ENCODE assay signal across 1 cellular context in the genomic region with DNA sequence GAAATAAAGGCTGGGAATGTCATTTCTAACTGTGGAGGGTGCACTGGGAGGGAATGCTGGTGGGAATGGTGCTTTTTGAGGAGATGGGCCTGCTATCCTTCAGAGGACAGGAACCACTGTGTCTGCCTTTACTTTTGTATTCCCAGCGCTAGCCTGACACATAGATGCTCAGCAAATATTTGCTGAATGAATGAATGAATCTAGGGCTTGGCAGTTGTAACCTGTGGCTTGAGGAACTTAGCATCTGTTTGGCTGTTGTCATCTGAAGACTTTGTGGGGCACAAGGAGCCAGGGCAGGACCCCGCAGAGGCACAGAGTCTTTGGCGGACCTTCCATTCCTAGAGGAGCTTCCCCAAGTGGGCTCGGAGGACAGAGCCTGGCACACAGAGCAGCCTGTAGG.
TF ChIP-seq lines count a peak whose summit lies in the region.

No MANE protein-coding gene starts in this region.

TF ChIP-seq in GM12878, 131 proteins besides CTCF, POLR2A, EP300 and RAD21 (continued from another document):
- TF ChIP-seq, protein P1, sequence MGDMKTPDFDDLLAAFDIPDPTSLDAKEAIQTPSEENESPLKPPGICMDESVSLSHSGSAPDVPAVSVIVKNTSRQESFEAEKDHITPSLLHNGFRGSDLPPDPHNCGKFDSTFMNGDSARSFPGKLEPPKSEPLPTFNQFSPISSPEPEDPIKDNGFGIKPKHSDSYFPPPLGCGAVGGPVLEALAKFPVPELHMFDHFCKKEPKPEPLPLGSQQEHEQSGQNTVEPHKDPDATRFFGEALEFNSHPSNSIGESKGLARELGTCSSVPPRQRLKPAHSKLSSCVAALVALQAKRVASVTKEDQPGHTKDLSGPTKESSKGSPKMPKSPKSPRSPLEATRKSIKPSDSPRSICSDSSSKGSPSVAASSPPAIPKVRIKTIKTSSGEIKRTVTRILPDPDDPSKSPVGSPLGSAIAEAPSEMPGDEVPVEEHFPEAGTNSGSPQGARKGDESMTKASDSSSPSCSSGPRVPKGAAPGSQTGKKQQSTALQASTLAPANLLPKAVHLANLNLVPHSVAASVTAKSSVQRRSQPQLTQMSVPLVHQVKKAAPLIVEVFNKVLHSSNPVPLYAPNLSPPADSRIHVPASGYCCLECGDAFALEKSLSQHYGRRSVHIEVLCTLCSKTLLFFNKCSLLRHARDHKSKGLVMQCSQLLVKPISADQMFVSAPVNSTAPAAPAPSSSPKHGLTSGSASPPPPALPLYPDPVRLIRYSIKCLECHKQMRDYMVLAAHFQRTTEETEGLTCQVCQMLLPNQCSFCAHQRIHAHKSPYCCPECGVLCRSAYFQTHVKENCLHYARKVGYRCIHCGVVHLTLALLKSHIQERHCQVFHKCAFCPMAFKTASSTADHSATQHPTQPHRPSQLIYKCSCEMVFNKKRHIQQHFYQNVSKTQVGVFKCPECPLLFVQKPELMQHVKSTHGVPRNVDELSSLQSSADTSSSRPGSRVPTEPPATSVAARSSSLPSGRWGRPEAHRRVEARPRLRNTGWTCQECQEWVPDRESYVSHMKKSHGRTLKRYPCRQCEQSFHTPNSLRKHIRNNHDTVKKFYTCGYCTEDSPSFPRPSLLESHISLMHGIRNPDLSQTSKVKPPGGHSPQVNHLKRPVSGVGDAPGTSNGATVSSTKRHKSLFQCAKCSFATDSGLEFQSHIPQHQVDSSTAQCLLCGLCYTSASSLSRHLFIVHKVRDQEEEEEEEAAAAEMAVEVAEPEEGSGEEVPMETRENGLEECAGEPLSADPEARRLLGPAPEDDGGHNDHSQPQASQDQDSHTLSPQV (IDR thresholded peaks at IDR 0.05): no peak
- no peak for TF ChIP-seq MEF2A (IDR thresholded peaks at IDR 0.05; ENCODE audit: insufficient read depth, low read depth, low read length)
